9 cellular contexts compared by ENCODE assay signal in the genomic region with DNA sequence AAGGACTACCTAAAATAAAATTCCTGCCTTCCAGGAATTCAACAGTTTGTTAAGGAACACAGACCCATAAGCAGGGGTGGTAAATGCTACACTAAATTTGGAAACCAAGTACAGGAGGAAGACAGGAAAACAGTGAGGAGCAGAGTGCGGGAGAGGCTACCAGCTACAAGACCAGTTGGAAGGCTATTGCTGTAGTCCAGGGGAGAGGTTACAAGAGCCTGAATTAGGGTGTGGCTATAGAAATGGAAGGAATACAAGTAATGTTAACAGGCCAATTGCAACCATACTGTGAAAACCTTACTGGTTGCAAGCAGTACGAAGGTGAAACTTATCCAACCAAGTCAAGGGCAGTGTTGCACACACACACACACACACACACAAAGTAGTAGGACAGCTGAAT. TPM values are rescaled to one million over a fixed set of nuclear protein-coding genes. Genes with fewer than 3 reads are reported as not detected.
DNase-seq lines count a peak whose midpoint lies in the region; ATAC-seq, FAIRE-seq and TF ChIP-seq lines count a peak whose summit lies in the region.
"Had no signal": no experiment of that assay in that cellular context is flagged by ENCODE, and none has a peak within 500 bp of the region (broad histone marks: within the 10 kb centered on the region; RNA-seq: fewer than 3 reads in every experiment).

No MANE protein-coding gene starts in this region.

- no peaks in the 10 kb centered on the region for H4K20me1 ChIP-seq in GM12878 (ENCODE audit: control insufficient read depth, insufficient read depth)

- TF ChIP-seq CTCF in GM12878 (IDR thresholded peaks at IDR 0.05 in 2 of 3, conservative IDR thresholded peaks at IDR 0.05 in 1 of 3; ENCODE audit: control insufficient read depth in 2 of 3, extremely low read depth in 1 of 3, insufficient read depth in 1 of 3, low read depth in 3 of 3, low read length in 3 of 3) (no peak), foreskin keratinocyte (conservative IDR thresholded peaks at IDR 0.05) (no peak)

- peaks cover 10% of the 10 kb centered on the region; the same call in 1 of the 2 replicates for H3K27me3 ChIP-seq in HUES6 (ENCODE audit: control insufficient read depth, insufficient read depth, low read length)
- peaks cover 0 to 1% of the 10 kb centered on the region in 2 experiments; a peak in 1 of 4 replicates for H3K27me3 ChIP-seq in GM12878 (replicated peaks in 1 of 2; ENCODE audit: control insufficient read depth in 2 of 2, insufficient read depth in 2 of 2, low read length in 1 of 2)
- peaks cover 0 to 2% of the 10 kb centered on the region in 2 donors for H3K27me3 ChIP-seq in mucosa of rectum (ENCODE audit: control insufficient read depth in 2 of 2, insufficient read depth in 2 of 2, low read length in 2 of 2)
- H3K27me3 ChIP-seq in foreskin keratinocyte, result no peaks in the 10 kb centered on the region

- RAD21 ChIA-PET in GM12878 (lab: Charles Lee; ENCODE audit: unreplicated experiment), result interaction anchor here (1.3 to 1.6 kb wide), 2 partner anchors 12 to 14 kb away, joined by 4 to 6 read pairs; partner anchors contain the start of gene DBR1

- peak overlapping the region; percentile 100 for H2AFZ ChIP-seq in GM12878 (ENCODE audit: control insufficient read depth, low read depth, low read length)

- H3K27ac ChIP-seq in HUES6 (ENCODE audit: low read depth, low read length) (no peak overlapping the region), GM12878 (ENCODE audit: control insufficient read depth, insufficient read depth) (no peak overlapping the region), mucosa of rectum (ENCODE audit: low read depth in 2 of 2, low read length in 2 of 2) (peak overlapping the region; percentile 95 to 97), foreskin keratinocyte (no peak overlapping the region)

- BruUV-seq in GM12878 (replicated peaks; lab: Mats Ljungman, UMichigan), result no TSS peak

- H3K4me1 ChIP-seq in HUES6 (ENCODE audit: control insufficient read depth, insufficient read depth, low read length) (0 out of 2 replicates have a peak, but pooled peaks cover 4% of the 10 kb centered on the region), GM12878 (ENCODE audit: control insufficient read depth, insufficient read depth, low read length) (no peaks in the 10 kb centered on the region), mucosa of rectum (ENCODE audit: control insufficient read depth in 2 of 2, insufficient read depth in 2 of 2, low read length in 2 of 2) (peaks cover 6 to 15% of the 10 kb centered on the region in 2 donors), foreskin keratinocyte (peaks cover 8% of the 10 kb centered on the region)

- no peak for FAIRE-seq in GM12878 (lab: Jason Lieb, UNC)

- intact Hi-C loops in GM12878 (cut with micrococcal nuclease; ENCODE audit: unreplicated experiment), result loop anchor here (10.0 kb wide), 1 partner anchor 229 kb away; no protein-coding TSS in a partner anchor

- in situ Hi-C loops in GM12878 (cut with MboI), result no loop called here

- 45% methylated on average over 2 of the region's 2 CpGs for WGBS in GM12878 (ENCODE audit: insufficient coverage, insufficient replicate concordance, low lambda C conversion rate, missing lambda C conversion rate)

- H3K4me2 ChIP-seq in GM12878 (ENCODE audit: control insufficient read depth, insufficient read depth), result peak overlapping the region; percentile 97

- TF ChIP-seq EP300 in GM12878 (IDR thresholded peaks at IDR 0.05; ENCODE audit: borderline replicate concordance in 1 of 2, control insufficient read depth in 1 of 2, low read depth in 2 of 2, low read length in 2 of 2), result no peak

- DNase-seq in AML-193 (lab: John Stamatoyannopoulos, UW) (peak; percentile 27 to 44), GM12878 (ENCODE audit: low read depth, low spot score) (no peak), retina (no peak), foreskin keratinocyte (no peak), putamen (ENCODE audit: low spot score) (no peak)
- DNase-seq: NCI-H226 had no signal

- POLR2A ChIA-PET in GM12878 (lab: Charles Lee), result interaction anchor here (1.0 to 3.2 kb wide), 2 partner anchors 9 to 13 kb away, joined by 4 to 20 read pairs; partner anchors contain the start of gene DBR1

- H3K36me3 ChIP-seq in HUES6 (ENCODE audit: control insufficient read depth, insufficient read depth, low read length) (peaks cover 14% of the 10 kb centered on the region), GM12878 (ENCODE audit: control insufficient read depth in 2 of 2, insufficient read depth in 2 of 2, low read length in 1 of 2) (no peaks in the 10 kb centered on the region; a peak in 1 of 4 replicates), mucosa of rectum (ENCODE audit: control insufficient read depth in 2 of 2, insufficient read depth in 2 of 2, low read length in 2 of 2) (no peaks in the 10 kb centered on the region)

- CTCF ChIA-PET in GM12878 (lab: Yijun Ruan, JAX), result interaction anchor here (1.3 to 2.3 kb wide), 3 partner anchors 8 to 12 kb away, joined by 4 to 12 read pairs (median 4); partner anchors contain the start of gene DBR1

- no peak for TF ChIP-seq RAD21 in GM12878 (IDR thresholded peaks at IDR 0.05; ENCODE audit: insufficient read depth, low read depth, low read length)

- H3K9ac ChIP-seq in HUES6 (ENCODE audit: low read length), result no peak overlapping the region
- H3K9ac ChIP-seq in GM12878 (ENCODE audit: control insufficient read depth, insufficient read depth, low read length), result no peak overlapping the region
- H3K9ac ChIP-seq in mucosa of rectum (ENCODE audit: low read depth in 1 of 2, low read length in 2 of 2), result peak overlapping the region; percentile 94 to 97

- H3K79me2 ChIP-seq in GM12878 (ENCODE audit: control insufficient read depth, insufficient read depth, low read length), result peaks cover 38% of the 10 kb centered on the region

- no peaks in the 10 kb centered on the region for H3K9me3 ChIP-seq in HUES6 (ENCODE audit: control insufficient read depth, insufficient read depth, low read depth, low read length)
- no peaks in the 10 kb centered on the region for H3K9me3 ChIP-seq in GM12878 (replicated peaks; ENCODE audit: control insufficient read depth, insufficient read depth, low read length)
- H3K9me3 ChIP-seq in mucosa of rectum (ENCODE audit: control insufficient read depth in 2 of 2, low read length in 2 of 2), result no peaks in the 10 kb centered on the region

- ATAC-seq in GM12878, result no peak
- no peak for ATAC-seq in HG02642 (IDR thresholded peaks at IDR 0.05; ENCODE audit: poor library complexity, unreplicated experiment)
- ATAC-seq in foreskin keratinocyte, result no peak

- SMC1A ChIA-PET in GM12878 (lab: Charles Lee; ENCODE audit: uncharacterized antibody, unreplicated experiment), result interaction anchor here (1.2 to 5.4 kb wide), 3 partner anchors 8 to 20 kb away, joined by 3 to 34 read pairs (median 3); partner anchors contain the start of gene DBR1

- TF ChIP-seq POLR2A in GM12878 (IDR thresholded peaks at IDR 0.05; ENCODE audit: low read depth, low read length), result no peak

- H3K4me3 ChIP-seq in HUES6 (ENCODE audit: low read depth, low read length), result peak overlapping the region; percentile 82
- H3K4me3 ChIP-seq in GM12878, result no peak overlapping the region
- H3K4me3 ChIP-seq in mucosa of rectum (ENCODE audit: low read length in 2 of 2), result peak overlapping the region; percentile 97 to 98

RNA-seq across cellular contexts. Expression of gene ARMC8, which starts 0.9 kb away (rescaled TPM):
- 180 and 202 TPM in 2 replicates for total RNA-seq in GM12878 (2013; cell fraction: nucleolus; rRNA removed)
- total RNA-seq in GM12878 (2014; rRNA removed) (44.5 and 47.6 TPM in 2 replicates), GM12878 (2014; rRNA removed; fragmentation: Illumina TruSeq; extraction: Trizol) (40.1 and 40.3 TPM in 2 replicates), GM12878 (2021) (36.4 and 37.0 TPM in 2 replicates), foreskin keratinocyte (42.0 and 42.9 TPM in 2 replicates)
- polyA plus RNA-seq in GM12878 (2011; ENCODE audit: low read depth), result 20.4 TPM
- polyA plus RNA-seq in GM12878 (2011; rRNA removed) (66.1 and 93.4 TPM in 2 replicates), GM12878 (2014; fragmentation: Illumina TruSeq; extraction: Trizol) (43.1 and 53.5 TPM in 2 replicates), GM12878 (2014; fragmentation: Nextera tagmentation; extraction: Ambion mirVana) (10 to 100 TPM; 40.3 to 48.4 TPM), GM12878 (2014; rRNA removed) (25.3 and 29.8 TPM in 2 replicates), GM12878 (2016; fragmentation: Nextera tagmentation; extraction: Ambion mirVana) (10 to 100 TPM; 52.9 to 61.5 TPM), foreskin keratinocyte (16.6 and 18.8 TPM in 2 replicates)
- 69.6 and 83.4 TPM in 2 replicates for polyA plus RNA-seq in GM12878 (2011; cell fraction: cytosol; rRNA removed)
- 79.7 and 92.5 TPM in 2 replicates for polyA plus RNA-seq in GM12878 (2011; cell fraction: nucleus; rRNA removed)
- 17.2 and 24.8 TPM in 2 replicates for polyA plus RNA-seq in GM12878 (2012)
- 196 and 271 TPM in 2 replicates for polyA minus RNA-seq in GM12878 (2011; rRNA and poly(A)+ RNA removed)
- 25.4 and 26.4 TPM in 2 replicates for polyA minus RNA-seq in GM12878 (2011; cell fraction: cytosol; rRNA and poly(A)+ RNA removed)
- polyA minus RNA-seq in GM12878 (2011; cell fraction: nucleus; rRNA and poly(A)+ RNA removed), result 134 and 165 TPM in 2 replicates

RNA-seq across cellular contexts. Expression of gene DBR1, which starts 11.5 kb away (rescaled TPM):
- 23.8 and 24.1 TPM in 2 replicates for total RNA-seq in GM12878 (2013; cell fraction: nucleolus; rRNA removed)
- total RNA-seq in GM12878 (2014; rRNA removed), result 16.5 and 19.5 TPM in 2 replicates
- total RNA-seq in GM12878 (2014; rRNA removed; fragmentation: Illumina TruSeq; extraction: Trizol), result 15.7 and 16.3 TPM in 2 replicates
- 17.1 and 17.9 TPM in 2 replicates for total RNA-seq in GM12878 (2021)
- 6.1 TPM for polyA plus RNA-seq in GM12878 (2011; ENCODE audit: low read depth)
- polyA plus RNA-seq in GM12878 (2011; rRNA removed), result 15.9 and 19.9 TPM in 2 replicates
- 9.6 and 11.4 TPM in 2 replicates for polyA plus RNA-seq in GM12878 (2011; cell fraction: cytosol; rRNA removed)
- 5.6 and 10.0 TPM in 2 replicates for polyA plus RNA-seq in GM12878 (2011; cell fraction: nucleus; rRNA removed)
- 8.1 and 9.1 TPM in 2 replicates for polyA plus RNA-seq in GM12878 (2012)
- polyA plus RNA-seq in GM12878 (2014; fragmentation: Illumina TruSeq; extraction: Trizol), result 14.9 and 16.3 TPM in 2 replicates
- 1 to 10 TPM; 4.1 to 8.0 TPM for polyA plus RNA-seq in GM12878 (2014; fragmentation: Nextera tagmentation; extraction: Ambion mirVana)
- polyA plus RNA-seq in GM12878 (2014; rRNA removed), result 12.1 and 12.2 TPM in 2 replicates
- polyA plus RNA-seq in GM12878 (2016; fragmentation: Nextera tagmentation; extraction: Ambion mirVana), result 10 to 100 TPM; 15.8 to 17.3 TPM
- polyA minus RNA-seq in GM12878 (2011; rRNA and poly(A)+ RNA removed), result 5.6 and 7.2 TPM in 2 replicates
- polyA minus RNA-seq in GM12878 (2011; cell fraction: cytosol; rRNA and poly(A)+ RNA removed), result 6.4 and 6.5 TPM in 2 replicates
- polyA minus RNA-seq in GM12878 (2011; cell fraction: nucleus; rRNA and poly(A)+ RNA removed), result 4.0 and 7.3 TPM in 2 replicates
- total RNA-seq in foreskin keratinocyte, result 18.6 TPM in 2 replicates
- 9.0 and 10.3 TPM in 2 replicates for polyA plus RNA-seq in foreskin keratinocyte

RNA-seq across cellular contexts. Expression of gene A4GNT, which starts 54.0 kb away (rescaled TPM):
- total RNA-seq in GM12878 (2013; cell fraction: nucleolus; rRNA removed), result not detected in 2 replicates
- total RNA-seq in GM12878 (2014; rRNA removed), result not detected in 2 replicates
- not detected in 2 replicates for total RNA-seq in GM12878 (2014; rRNA removed; fragmentation: Illumina TruSeq; extraction: Trizol)
- total RNA-seq in GM12878 (2021), result not detected in 2 replicates
- polyA plus RNA-seq in GM12878 (2011; ENCODE audit: low read depth), result not detected
- not detected in 2 replicates for polyA plus RNA-seq in GM12878 (2011; rRNA removed)
- not detected in 2 replicates for polyA plus RNA-seq in GM12878 (2011; cell fraction: cytosol; rRNA removed)
- polyA plus RNA-seq in GM12878 (2011; cell fraction: nucleus; rRNA removed), result not detected in 2 replicates
- not detected in 2 replicates for polyA plus RNA-seq in GM12878 (2012)
- polyA plus RNA-seq in GM12878 (2014; fragmentation: Illumina TruSeq; extraction: Trizol), result not detected in 2 replicates
- polyA plus RNA-seq in GM12878 (2014; fragmentation: Nextera tagmentation; extraction: Ambion mirVana), result not detected
- not detected in 2 replicates for polyA plus RNA-seq in GM12878 (2014; rRNA removed)
- polyA plus RNA-seq in GM12878 (2016; fragmentation: Nextera tagmentation; extraction: Ambion mirVana), result not detected
- not detected in 2 replicates for polyA minus RNA-seq in GM12878 (2011; rRNA and poly(A)+ RNA removed)
- not detected in 2 replicates for polyA minus RNA-seq in GM12878 (2011; cell fraction: cytosol; rRNA and poly(A)+ RNA removed)
- not detected in 2 replicates for polyA minus RNA-seq in GM12878 (2011; cell fraction: nucleus; rRNA and poly(A)+ RNA removed)
- total RNA-seq in foreskin keratinocyte, result not detected in 2 replicates
- not detected in 2 replicates for polyA plus RNA-seq in foreskin keratinocyte

Comparison
In these comparisons a context has a peak if more than half of its experiments do, and no peak if none do; other contexts are left out.
1. DNase-seq: peak in AML-193 (2 of 2); none in GM12878 (single experiment), retina (single experiment), foreskin keratinocyte (0 of 2) and putamen (single experiment).
2. H3K27ac ChIP-seq: peak in mucosa of rectum (2 of 2); none in HUES6 (single experiment), GM12878 (single experiment) and foreskin keratinocyte (single experiment).
3. H3K9ac ChIP-seq: peak in mucosa of rectum (2 of 2); none in HUES6 (single experiment) and GM12878 (single experiment).